In the genomic region with DNA sequence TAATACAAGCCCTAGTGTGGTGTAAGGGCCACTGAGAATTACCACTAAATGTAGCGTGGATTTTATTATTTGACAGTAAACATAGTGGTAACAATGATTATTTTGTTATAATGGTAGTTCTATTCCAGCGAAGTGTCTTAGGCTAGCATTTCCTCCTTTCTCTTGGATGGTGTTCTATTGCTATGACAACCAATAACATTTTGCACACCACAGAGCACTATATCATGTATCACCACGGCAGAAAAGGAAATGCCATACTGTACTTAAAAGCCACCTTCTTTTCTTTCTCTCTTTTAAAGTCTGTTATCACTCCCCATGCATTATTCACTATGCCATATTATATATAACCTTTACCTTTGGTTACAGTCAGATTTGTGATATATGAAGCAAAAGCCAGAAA, we compare ENCODE assay signal across 9 cellular contexts.
DNase-seq lines count a peak whose midpoint lies in the region; ATAC-seq, FAIRE-seq and TF ChIP-seq lines count a peak whose summit lies in the region.
"Had no signal": no experiment of that assay in that cellular context is flagged by ENCODE, and none has a peak within 500 bp of the region (broad histone marks: within the 10 kb centered on the region; RNA-seq: fewer than 3 reads in every experiment).

No MANE protein-coding gene starts in this region.

- intact Hi-C loops in CD4-positive, alpha-beta T cell (cut with DNase I, micrococcal nuclease) = no loop called here
- intact Hi-C loops in right lobe of liver (cut with DNase I) = no loop called here

- H3K4me3 ChIP-seq in astrocyte (ENCODE audit: insufficient read depth, low read depth, low read length) (no peak overlapping the region), right lobe of liver (no peak overlapping the region)
- H3K4me3 ChIP-seq: breast epithelium had no signal

- no peaks in the 10 kb centered on the region for H3K27me3 ChIP-seq in CD4-positive, alpha-beta T cell (ENCODE audit: control insufficient read depth, insufficient read depth, low read length)
- H3K27me3 ChIP-seq in astrocyte (ENCODE audit: insufficient read depth, low read length) (no peaks in the 10 kb centered on the region), right lobe of liver (no peaks in the 10 kb centered on the region)
- H3K27me3 ChIP-seq: breast epithelium had no signal

- H3K27ac ChIP-seq in CD4-positive, alpha-beta T cell (ENCODE audit: low read depth, low read length) = no peak overlapping the region
- H3K27ac ChIP-seq in astrocyte (ENCODE audit: low read depth, low read length) (peak overlapping the region; percentile 42), right lobe of liver (no peak overlapping the region)

- H3K9me3 Mint-ChIP-seq in CD4-positive, alpha-beta T cell = no peaks in the 10 kb centered on the region
- H3K9me3 Mint-ChIP-seq in astrocyte (ENCODE audit: unreplicated experiment) = peaks cover 2% of the 10 kb centered on the region

- peaks cover 23% of the 10 kb centered on the region for H4K20me1 ChIP-seq in astrocyte (ENCODE audit: insufficient read depth, low read length)

- H3K27me3 Mint-ChIP-seq in CD4-positive, alpha-beta T cell = no peaks in the 10 kb centered on the region
- H3K27me3 Mint-ChIP-seq in astrocyte (ENCODE audit: low read depth, unreplicated experiment) = no peaks in the 10 kb centered on the region

- no peak for DNase-seq in CD4-positive, alpha-beta T cell
- DNase-seq in MV-4-11 (lab: John Stamatoyannopoulos, UW) (peak; percentile 66), astrocyte (ENCODE audit: low read depth) (peak; percentile 82), right lobe of liver (no peak)

- 47% methylated on average over 3 of the region's 3 CpGs for WGBS in right lobe of liver (ENCODE audit: insufficient coverage, low coverage, low lambda C conversion rate, missing lambda C conversion rate)

- peaks cover 62% of the 10 kb centered on the region for H3K4me1 Mint-ChIP-seq in CD4-positive, alpha-beta T cell (ENCODE audit: low read depth)
- peaks cover 17% of the 10 kb centered on the region for H3K4me1 Mint-ChIP-seq in astrocyte (ENCODE audit: low read depth, unreplicated experiment)

- H3K27ac Mint-ChIP-seq in CD4-positive, alpha-beta T cell = peak overlapping the region; percentile 88
- peak overlapping the region; percentile 36 for H3K27ac Mint-ChIP-seq in astrocyte (ENCODE audit: unreplicated experiment)

- H3K36me3 Mint-ChIP-seq in CD4-positive, alpha-beta T cell (ENCODE audit: low read depth) = peaks cover 28% of the 10 kb centered on the region
- peaks cover 14% of the 10 kb centered on the region for H3K36me3 Mint-ChIP-seq in astrocyte (ENCODE audit: low read depth, unreplicated experiment)

- H3K4me1 ChIP-seq in astrocyte (ENCODE audit: insufficient read depth, low read length) (peaks cover 8% of the 10 kb centered on the region), right lobe of liver (peaks cover 0 to 1% (median 0%) of the 10 kb centered on the region in 4 donors)
- H3K4me1 ChIP-seq: breast epithelium had no signal

- POLR2A ChIA-PET in CD4-positive, alpha-beta T cell (lab: Charles Lee) = no interaction called here

- no peak for TF ChIP-seq CTCF in CD4-positive, alpha-beta T cell (IDR thresholded peaks at IDR 0.05)
- TF ChIP-seq CTCF in astrocyte (IDR thresholded peaks at IDR 0.05; ENCODE audit: insufficient read depth, low read depth, low read length) = no peak
- no peak for TF ChIP-seq CTCF in right lobe of liver (IDR thresholded peaks at IDR 0.05)

- peak; percentile 98 for ATAC-seq in CD4-positive, alpha-beta T cell (ENCODE audit: poor library complexity)
- ATAC-seq in right lobe of liver = peak; percentile 36 to 65 (median 59)
- no peak for ATAC-seq in GM19351 (IDR thresholded peaks at IDR 0.05; ENCODE audit: unreplicated experiment)
- no peak for ATAC-seq in GM21515 (IDR thresholded peaks at IDR 0.05; ENCODE audit: unreplicated experiment)
- no peak for ATAC-seq in GM21576 (IDR thresholded peaks at IDR 0.05; ENCODE audit: unreplicated experiment)
- no peak for ATAC-seq in HG02840 (IDR thresholded peaks at IDR 0.05; ENCODE audit: low FRiP score, unreplicated experiment)

- CTCF ChIA-PET in CD4-positive, alpha-beta T cell (lab: Charles Lee) = no interaction called here

- H3K9ac ChIP-seq in astrocyte (ENCODE audit: low read length) = peak overlapping the region; percentile 1

- peak overlapping the region; percentile 38 for H3K4me3 Mint-ChIP-seq in CD4-positive, alpha-beta T cell
- no peak overlapping the region for H3K4me3 Mint-ChIP-seq in astrocyte (ENCODE audit: unreplicated experiment)

- H3K4me2 ChIP-seq in astrocyte (ENCODE audit: low read length) = peak overlapping the region; percentile 45

- peak; percentile 76 for FAIRE-seq in astrocyte (lab: Jason Lieb, UNC)

- no peaks in the 10 kb centered on the region for H3K36me3 ChIP-seq in astrocyte (ENCODE audit: insufficient read depth, low read length)
- peaks cover 0 to 7% (median 0%) of the 10 kb centered on the region in 4 donors for H3K36me3 ChIP-seq in right lobe of liver
- H3K36me3 ChIP-seq: breast epithelium had no signal

- H2AFZ ChIP-seq in astrocyte (ENCODE audit: low read depth, low read length) = no peak overlapping the region

- TF ChIP-seq POLR2A in right lobe of liver (IDR thresholded peaks at IDR 0.05) = no peak

- no peaks in the 10 kb centered on the region for H3K9me3 ChIP-seq in CD4-positive, alpha-beta T cell (ENCODE audit: control insufficient read depth, low read length)
- H3K9me3 ChIP-seq in astrocyte (ENCODE audit: insufficient read depth, low read depth, low read length) (no peaks in the 10 kb centered on the region), right lobe of liver (no peaks in the 10 kb centered on the region)
- H3K9me3 ChIP-seq: breast epithelium had no signal

- H3K79me2 ChIP-seq in astrocyte (ENCODE audit: insufficient read depth, low read length) = peaks cover 17% of the 10 kb centered on the region

Comparison
In these comparisons a context has a peak if more than half of its experiments do, and no peak if none do; other contexts are left out.
1. ATAC-seq: peak in CD4-positive, alpha-beta T cell (single experiment) and right lobe of liver (4 of 4); none in GM19351 (single experiment), GM21515 (single experiment), GM21576 (single experiment) and HG02840 (single experiment).
2. DNase-seq: peak in MV-4-11 (single experiment) and astrocyte (single experiment); none in CD4-positive, alpha-beta T cell (0 of 10) and right lobe of liver (0 of 3).